Comparison of ENCODE assay signal across 8 cellular contexts in genomic region chr10:13712799-13713581, GRCh38.
DNase-seq lines count a peak whose midpoint lies in the region; ATAC-seq, FAIRE-seq and TF ChIP-seq lines count a peak whose summit lies in the region.

No MANE protein-coding gene starts in this region.

- ATAC-seq in GM21576 (IDR thresholded peaks at IDR 0.05; ENCODE audit: unreplicated experiment) = peak; percentile 71

- H3K9me3 ChIP-seq in smooth muscle cell (replicated peaks; ENCODE audit: low read depth) = no peaks in the 10 kb centered on the region

- peaks cover 11% of the 10 kb centered on the region for H3K4me1 ChIP-seq in smooth muscle cell (ENCODE audit: low read depth)

- FAIRE-seq in HTR-8/SVneo (lab: Jason Lieb, UNC) = no peak

- no peaks in the 10 kb centered on the region for H3K36me3 Mint-ChIP-seq in activated CD4-positive, alpha-beta T cell treated with anti-CD3 and anti-CD28 coated beads, Interleukin-2, amount 10 ng/mL, durations not matched to agents 24 days and 14 days (ENCODE audit: low read depth)

- no peaks in the 10 kb centered on the region for H3K36me3 ChIP-seq in smooth muscle cell (ENCODE audit: low read depth)

- H4K20me1 ChIP-seq in smooth muscle cell (ENCODE audit: low read depth) = no peaks in the 10 kb centered on the region

- H3K27ac Mint-ChIP-seq in activated CD4-positive, alpha-beta T cell treated with anti-CD3 and anti-CD28 coated beads, Interleukin-2, amount 10 ng/mL, durations not matched to agents 24 days and 14 days = no peak overlapping the region

- no peaks in the 10 kb centered on the region for H3K79me2 ChIP-seq in smooth muscle cell (ENCODE audit: low read depth)

- peaks cover 5% of the 10 kb centered on the region for H3F3A ChIP-seq in smooth muscle cell (ENCODE audit: low read depth)

- H3K9ac ChIP-seq in smooth muscle cell (ENCODE audit: low read depth) = peak overlapping the region; percentile 57

- DNase-seq in activated CD4-positive, alpha-beta T cell treated with anti-CD3 and anti-CD28 coated beads for 4 hours = peak; percentile 7 to 10
- DNase-seq in activated CD4-positive, alpha-beta T cell treated with anti-CD3 and anti-CD28 coated beads, Interleukin-2, amount 10 ng/mL, durations not matched to agents 24 days and 14 days = no peak
- peak; percentile 87 for DNase-seq in HTR-8/SVneo (ENCODE audit: insufficient read length, low spot score)
- peak; percentile 62 for DNase-seq in activated CD8-positive, alpha-beta memory T cell treated with anti-CD3 and anti-CD28 coated beads for 24 hours
- DNase-seq in cardiac septum (ENCODE audit: low spot score) = peak; percentile 85
- DNase-seq in smooth muscle cell (lab: John Stamatoyannopoulos, UW; ENCODE audit: unreplicated experiment) = peak; percentile 10
- no peak for DNase-seq in NCI-H1436 (lab: John Stamatoyannopoulos, UW)

- no peak overlapping the region for H3K4me3 ChIP-seq in smooth muscle cell

- no peaks in the 10 kb centered on the region for H3K9me3 Mint-ChIP-seq in activated CD4-positive, alpha-beta T cell treated with anti-CD3 and anti-CD28 coated beads, Interleukin-2, amount 10 ng/mL, durations not matched to agents 24 days and 14 days

- no peak for TF ChIP-seq CTCF in smooth muscle cell (IDR thresholded peaks at IDR 0.05; ENCODE audit: borderline replicate concordance, insufficient read depth, poor library complexity, severe bottlenecking)

- H3K27me3 ChIP-seq in smooth muscle cell (ENCODE audit: low read depth) = no peaks in the 10 kb centered on the region

- H3K4me1 Mint-ChIP-seq in activated CD4-positive, alpha-beta T cell treated with anti-CD3 and anti-CD28 coated beads, Interleukin-2, amount 10 ng/mL, durations not matched to agents 24 days and 14 days = peaks cover 13% of the 10 kb centered on the region

- H2AFZ ChIP-seq in smooth muscle cell (ENCODE audit: low read depth) = no peak overlapping the region

- intact Hi-C loops in activated CD4-positive, alpha-beta T cell treated with anti-CD3 and anti-CD28 coated beads, Interleukin-2, amount 10 ng/mL, durations not matched to agents 24 days and 14 days (cut with micrococcal nuclease) = no loop called here
- intact Hi-C loops in cardiac septum (cut with DNase I) = no loop called here

- no peak overlapping the region for H3K4me3 Mint-ChIP-seq in activated CD4-positive, alpha-beta T cell treated with anti-CD3 and anti-CD28 coated beads, Interleukin-2, amount 10 ng/mL, durations not matched to agents 24 days and 14 days

- WGBS in smooth muscle cell (ENCODE audit: low lambda C conversion rate) = 19% methylated on average over 6 of the region's 6 CpGs

- H3K27me3 Mint-ChIP-seq in activated CD4-positive, alpha-beta T cell treated with anti-CD3 and anti-CD28 coated beads, Interleukin-2, amount 10 ng/mL, durations not matched to agents 24 days and 14 days = peaks cover 5% of the 10 kb centered on the region

- peak overlapping the region; percentile 76 for H3K27ac ChIP-seq in smooth muscle cell (ENCODE audit: low read depth)

- peak overlapping the region; percentile 64 for H3K4me2 ChIP-seq in smooth muscle cell

Comparison
In these comparisons a context has a peak if more than half of its experiments do, and no peak if none do; other contexts are left out.
1. DNase-seq: peak in activated CD4-positive, alpha-beta T cell treated with anti-CD3 and anti-CD28 coated beads for 4 hours (2 of 2), HTR-8/SVneo (single experiment), activated CD8-positive, alpha-beta memory T cell treated with anti-CD3 and anti-CD28 coated beads for 24 hours (single experiment), cardiac septum (single experiment) and smooth muscle cell (single experiment); none in activated CD4-positive, alpha-beta T cell treated with anti-CD3 and anti-CD28 coated beads, Interleukin-2, amount 10 ng/mL, durations not matched to agents 24 days and 14 days (single experiment) and NCI-H1436 (single experiment).